9 cellular contexts compared by ENCODE assay signal in genomic region chr22:22201185-22201924, GRCh38. TPM values are rescaled to one million over a fixed set of nuclear protein-coding genes. Genes with fewer than 3 reads are reported as not detected.
DNase-seq lines count a peak whose midpoint lies in the region; ATAC-seq and TF ChIP-seq lines count a peak whose summit lies in the region.
"Had no signal": no experiment of that assay in that cellular context is flagged by ENCODE, and none has a peak within 500 bp of the region (broad histone marks: within the 10 kb centered on the region; RNA-seq: fewer than 3 reads in every experiment).

No MANE protein-coding gene starts in this region.

- H3K27ac ChIP-seq in OCI-LY1 (ENCODE audit: low read depth, low read length, poor library complexity, severe bottlenecking): peak overlapping the region; percentile 96
- no peak overlapping the region for H3K27ac ChIP-seq in suprapubic skin
- H3K27ac ChIP-seq: body of pancreas had no signal

- H3K36me3 ChIP-seq in OCI-LY1 (ENCODE audit: insufficient read depth, low read length) (peaks cover 11% of the 10 kb centered on the region; the same call in 1 of the 2 replicates), suprapubic skin (no peaks in the 10 kb centered on the region)

- no peak for TF ChIP-seq POLR2A in suprapubic skin (IDR thresholded peaks at IDR 0.05)

- peak overlapping the region; percentile 58 for H3K9ac ChIP-seq in OCI-LY1 (ENCODE audit: low read length)

- ATAC-seq in HG02759 (IDR thresholded peaks at IDR 0.05; ENCODE audit: unreplicated experiment) (peak; percentile 79), left colon (no peak)
- ATAC-seq: body of pancreas had no signal

- no peaks in the 10 kb centered on the region for H4K20me1 ChIP-seq in OCI-LY1 (ENCODE audit: insufficient read depth, low read length)

- H3K4me1 ChIP-seq in OCI-LY1 (ENCODE audit: insufficient read depth, low read length, severe bottlenecking) (peaks cover 75% of the 10 kb centered on the region), suprapubic skin (no peaks in the 10 kb centered on the region)
- H3K4me1 ChIP-seq: body of pancreas had no signal

- no peak for TF ChIP-seq EP300 in suprapubic skin (IDR thresholded peaks at IDR 0.05)

- H3K4me3 ChIP-seq in OCI-LY1 (ENCODE audit: low read depth, low read length, poor library complexity, severe bottlenecking) (peak overlapping the region; percentile 37), suprapubic skin (no peak overlapping the region)
- H3K4me3 ChIP-seq: body of pancreas had no signal

- peak; percentile 45 to 60 for DNase-seq in activated CD4-positive, alpha-beta T cell treated with anti-CD3 and anti-CD28 coated beads for 4 hours
- DNase-seq in activated CD4-positive, alpha-beta T cell treated with anti-CD3 and anti-CD28 coated beads for 48 hours: no peak
- peak; percentile 45 for DNase-seq in activated naive CD8-positive, alpha-beta T cell treated with anti-CD3 and anti-CD28 coated beads, Interleukin-2, amount 50 U/mL, for 16 hours (ENCODE audit: low read depth, low spot score)
- DNase-seq in left colon (peak; percentile 18 to 34), epidermal melanocyte (ENCODE audit: insufficient read length, low spot score) (no peak), suprapubic skin (ENCODE audit: low spot score in 2 of 2) (no peak)

- no peaks in the 10 kb centered on the region for H3K9me2 ChIP-seq in OCI-LY1 (ENCODE audit: low read depth, low read length)

- H3F3A ChIP-seq in OCI-LY1 (ENCODE audit: insufficient read depth, low read length): no peaks in the 10 kb centered on the region

- TF ChIP-seq CTCF in OCI-LY1 (IDR thresholded peaks at IDR 0.05; ENCODE audit: low read length): peak; percentile 93
- no peak for TF ChIP-seq CTCF in suprapubic skin (IDR thresholded peaks at IDR 0.05)

- WGBS in suprapubic skin: 66% methylated on average over 4 of the region's 11 CpGs

- H3K9me3 ChIP-seq in OCI-LY1 (ENCODE audit: low read length) (no peaks in the 10 kb centered on the region), suprapubic skin (no peaks in the 10 kb centered on the region)
- H3K9me3 ChIP-seq: body of pancreas had no signal

- H3K4me2 ChIP-seq in OCI-LY1 (ENCODE audit: low read length): peak overlapping the region; percentile 59

- H2AFZ ChIP-seq in OCI-LY1 (ENCODE audit: low read length): no peak overlapping the region

- 0 out of 2 replicates have a peak, but pooled peaks cover 9% of the 10 kb centered on the region for H3K79me2 ChIP-seq in OCI-LY1 (ENCODE audit: insufficient read depth, low read length)

- intact Hi-C loops in left colon (cut with DNase I, micrococcal nuclease): no loop called here

- no peaks in the 10 kb centered on the region for H3K27me3 ChIP-seq in OCI-LY1 (ENCODE audit: insufficient read depth, low read length)
- peaks cover 49% of the 10 kb centered on the region for H3K27me3 ChIP-seq in suprapubic skin
- H3K27me3 ChIP-seq: body of pancreas had no signal

RNA-seq across cellular contexts. Expression of gene VPREB1, which starts 43.2 kb away (rescaled TPM):
- not detected for total RNA-seq in left colon
- total RNA-seq in suprapubic skin: not detected
- total RNA-seq: body of pancreas had no signal

Comparison
In these comparisons a context has a peak if more than half of its experiments do, and no peak if none do; other contexts are left out.
1. DNase-seq: peak in activated CD4-positive, alpha-beta T cell treated with anti-CD3 and anti-CD28 coated beads for 4 hours (2 of 2), activated naive CD8-positive, alpha-beta T cell treated with anti-CD3 and anti-CD28 coated beads, Interleukin-2, amount 50 U/mL, for 16 hours (single experiment) and left colon (2 of 2); none in activated CD4-positive, alpha-beta T cell treated with anti-CD3 and anti-CD28 coated beads for 48 hours (single experiment), epidermal melanocyte (single experiment) and suprapubic skin (0 of 2).